1 cellular context compared by ENCODE assay signal in the genomic region with DNA sequence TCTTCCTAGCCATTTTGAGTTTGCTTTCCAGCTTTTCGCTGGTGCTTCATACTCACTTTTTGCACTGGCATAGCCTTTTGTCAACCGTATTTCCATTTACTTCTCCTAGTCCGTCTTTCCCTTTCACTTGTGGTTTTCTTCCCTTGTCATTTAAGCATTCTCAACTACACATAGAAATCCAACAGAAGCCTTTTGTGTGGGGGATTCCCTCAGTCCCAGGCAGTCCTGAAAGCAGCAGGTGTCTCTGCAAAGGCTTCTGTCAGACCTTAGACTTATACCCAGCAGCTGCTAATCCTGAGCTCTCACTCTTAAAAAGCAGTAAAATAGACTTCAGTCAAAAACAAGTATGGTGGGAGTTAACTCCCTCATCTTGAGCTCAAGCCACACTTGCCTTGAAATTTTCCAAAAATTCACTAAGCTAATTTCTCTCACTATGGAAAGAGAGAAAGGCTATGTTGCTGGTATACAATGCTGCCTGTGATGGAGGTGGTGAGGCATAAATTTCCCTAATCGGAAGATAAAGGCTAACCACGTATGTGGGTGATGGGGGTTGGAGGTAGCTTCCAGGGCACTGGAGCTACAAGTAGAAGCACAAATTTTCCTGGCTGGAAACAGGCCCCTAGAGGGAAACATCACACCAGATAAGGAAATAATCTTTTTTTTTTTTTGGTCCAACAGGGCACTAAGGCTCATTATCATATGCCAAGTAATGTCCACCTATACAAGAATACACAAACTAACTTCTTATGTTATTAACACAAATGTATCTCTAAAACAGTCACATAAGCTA.
A peak's percentile ranks its signal among the peaks of the same experiment; 100 is the strongest.
TF ChIP-seq lines count a peak whose summit lies in the region.

No MANE protein-coding gene starts in this region.

TF ChIP-seq in H1, 55 proteins besides CTCF, POLR2A, EP300 and RAD21:
- TF ChIP-seq SIRT6 (IDR thresholded peaks at IDR 0.05; ENCODE audit: low read length) = no peak
- TF ChIP-seq HDAC6 (IDR thresholded peaks at IDR 0.05; ENCODE audit: low read depth, low read length) = no peak
- TF ChIP-seq SIN3A (conservative IDR thresholded peaks at IDR 0.05 in 1 of 2, IDR thresholded peaks at IDR 0.05 in 1 of 2; ENCODE audit: low read depth in 1 of 2, low read length in 2 of 2) = 0 out of 4 replicates have a peak, but pooled peaks of 1 of the 2 experiments have one; percentile 23
